In the genomic region with DNA sequence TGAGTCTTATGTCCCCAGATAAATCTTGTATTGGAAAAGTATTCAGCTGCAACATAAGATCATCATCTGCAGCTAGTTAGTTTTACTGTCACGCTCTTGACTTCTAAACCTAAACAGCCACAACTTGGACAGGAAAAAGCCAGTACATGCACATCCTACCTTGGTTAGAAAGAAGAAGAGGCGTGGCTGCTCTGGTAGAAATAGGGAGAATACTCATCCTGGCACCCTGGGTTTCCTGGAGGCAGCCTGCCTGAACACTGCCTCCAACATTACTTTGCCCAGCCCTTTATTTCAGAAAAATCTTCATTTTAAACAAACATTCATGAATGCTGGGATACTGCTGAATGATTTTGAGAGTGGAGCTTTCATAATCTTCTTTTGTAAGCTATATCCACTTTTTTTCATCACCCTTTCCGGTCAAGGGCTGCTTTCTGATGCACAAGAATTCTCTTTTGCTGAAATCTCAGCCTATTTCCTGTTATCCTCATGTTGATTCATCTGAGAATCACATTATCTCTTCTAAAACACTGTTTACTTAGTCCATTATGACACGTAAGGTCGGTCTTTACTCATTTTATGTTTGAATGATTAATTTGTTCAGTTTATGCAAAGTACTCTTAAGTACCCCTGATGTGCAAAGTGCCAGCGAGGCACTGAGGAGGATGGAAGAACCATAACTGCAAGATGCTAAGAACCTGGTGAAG, we compare ENCODE assay signal across 12 cellular contexts. TPM values are rescaled to one million over a fixed set of nuclear protein-coding genes. Genes with fewer than 3 reads are reported as not detected.
DNase-seq lines count a peak whose midpoint lies in the region; TF ChIP-seq lines count a peak whose summit lies in the region.
"Had no signal": no experiment of that assay in that cellular context is flagged by ENCODE, and none has a peak within 500 bp of the region (broad histone marks: within the 10 kb centered on the region; RNA-seq: fewer than 3 reads in every experiment).

No MANE protein-coding gene starts in this region.

- WGBS in liver: 79% methylated on average over 6 of the region's 6 CpGs
- 77 to 83% methylated on average over 6 of the region's 6 CpGs for WGBS in testis, 2 donors

- intact Hi-C loops in testis (cut with DNase I; ENCODE audit: low total_unique reads): no loop called here
- intact Hi-C loops in Calu3 (cut with micrococcal nuclease; ENCODE audit: unreplicated experiment): no loop called here

- H3K4me3 ChIP-seq in liver (ENCODE audit: low read depth in 1 of 3, low read length in 3 of 3): no peak overlapping the region
- H3K4me3 ChIP-seq in testis: no peak overlapping the region
- H3K4me3 ChIP-seq: K562 had no signal

- H3K27me3 Mint-ChIP-seq in chondrocyte (ENCODE audit: low read depth) (no peaks in the 10 kb centered on the region), Calu3 (ENCODE audit: unreplicated experiment) (no peaks in the 10 kb centered on the region)

- no TSS peak for BruUV-seq in Calu3 (replicated peaks; lab: Mats Ljungman, UMichigan)

- H3K4me1 ChIP-seq in liver (ENCODE audit: control insufficient read depth in 4 of 4, insufficient read depth in 4 of 4, low read length in 3 of 4) (peaks cover 1 to 47% (median 21%) of the 10 kb centered on the region in 4 donors), testis (peaks cover 25% of the 10 kb centered on the region)

- TF ChIP-seq CTCF in chondrocyte (IDR thresholded peaks at IDR 0.05) (no peak), liver (IDR thresholded peaks at IDR 0.05; ENCODE audit: low read depth, low read length, missing input control) (no peak), testis (IDR thresholded peaks at IDR 0.05) (no peak), Calu3 (IDR thresholded peaks at IDR 0.05; ENCODE audit: unreplicated experiment) (no peak)

- H3K4me1 Mint-ChIP-seq in chondrocyte (ENCODE audit: low read depth) (peaks cover 68% of the 10 kb centered on the region), Calu3 (ENCODE audit: low read depth, unreplicated experiment) (peaks cover 25% of the 10 kb centered on the region)

- H3K36me3 Mint-ChIP-seq in chondrocyte (ENCODE audit: low read depth) (peaks cover 15% of the 10 kb centered on the region), Calu3 (ENCODE audit: insufficient read depth, unreplicated experiment) (no peaks in the 10 kb centered on the region)

- H3K9me3 ChIP-seq in liver (ENCODE audit: control insufficient read depth in 4 of 4, low read length in 3 of 4) (no peaks in the 10 kb centered on the region), testis (no peaks in the 10 kb centered on the region)

- H3K9me3 Mint-ChIP-seq in chondrocyte (ENCODE audit: low read depth): peaks cover 5% of the 10 kb centered on the region
- peaks cover 6% of the 10 kb centered on the region for H3K9me3 Mint-ChIP-seq in Calu3 (ENCODE audit: low read depth, unreplicated experiment)

- DNase-seq in RKO (ENCODE audit: low spot score): peak; percentile 15
- DNase-seq in chondrocyte (ENCODE audit: low spot score): no peak
- no peak for DNase-seq in testis
- no peak for DNase-seq in mucosa of gallbladder (ENCODE audit: low spot score)
- DNase-seq in Calu3: no peak
- DNase-seq in HT-29 (ENCODE audit: low spot score): no peak
- DNase-seq: cerebellar nuclear complex, NCI-H226, T-cell had no signal

- H3K36me3 ChIP-seq in liver (ENCODE audit: control insufficient read depth in 4 of 4, insufficient read depth in 3 of 4, low read depth in 1 of 4, low read length in 3 of 4): no peaks in the 10 kb centered on the region
- H3K36me3 ChIP-seq in testis (ENCODE audit: low read depth, missing control alignments): no peaks in the 10 kb centered on the region

- TF ChIP-seq RAD21 in liver (IDR thresholded peaks at IDR 0.05): no peak

- CTCF ChIA-PET in Calu3 (lab: Charles Lee): interaction anchor here (0.6 to 0.7 kb wide), 2 partner anchors 25 to 99 kb away, joined by 3 read pairs; no protein-coding TSS in a partner anchor

- no peak overlapping the region for H3K9ac ChIP-seq in liver (ENCODE audit: low read depth in 1 of 2, low read length in 2 of 2)

- TF ChIP-seq POLR2A in testis (IDR thresholded peaks at IDR 0.05): no peak

- H3K27ac ChIP-seq in liver (ENCODE audit: low read depth in 1 of 2, low read length in 2 of 2): peak overlapping the region; percentile 22
- H3K27ac ChIP-seq in testis: peak overlapping the region; percentile 47 to 72

- H3K27ac Mint-ChIP-seq in chondrocyte (ENCODE audit: unreplicated experiment) (peak overlapping the region; percentile 89), Calu3 (ENCODE audit: unreplicated experiment) (no peak overlapping the region)
- H3K27ac Mint-ChIP-seq: stimulated activated naive CD8-positive, alpha-beta T cell treated with anti-CD3 and anti-CD28 coated beads, Interleukin-15, Interleukin-2, amounts not matched to agents 100 ng/mL and 50 ng/mL, for 24 hours; T-cell had no signal

- H3K27me3 ChIP-seq in liver (ENCODE audit: control insufficient read depth in 4 of 4, insufficient read depth in 4 of 4, low read length in 3 of 4): no peaks in the 10 kb centered on the region
- no peaks in the 10 kb centered on the region for H3K27me3 ChIP-seq in testis

- H3K4me3 Mint-ChIP-seq in chondrocyte (ENCODE audit: unreplicated experiment) (no peak overlapping the region), Calu3 (ENCODE audit: low read depth, unreplicated experiment) (no peak overlapping the region)
- H3K4me3 Mint-ChIP-seq: stimulated activated naive CD8-positive, alpha-beta T cell treated with anti-CD3 and anti-CD28 coated beads, Interleukin-15, Interleukin-2, amounts not matched to agents 100 ng/mL and 50 ng/mL, for 24 hours; T-cell had no signal

TF ChIP-seq in liver, 16 proteins besides CTCF, POLR2A, EP300 and RAD21:
- no peak for TF ChIP-seq NR2F2 (IDR thresholded peaks at IDR 0.05)
- TF ChIP-seq FOXA2 (IDR thresholded peaks at IDR 0.05): no peak
- TF ChIP-seq ATF3 (IDR thresholded peaks at IDR 0.05): no peak
- no peak for TF ChIP-seq GABPA (IDR thresholded peaks at IDR 0.05 in 1 of 2, conservative IDR thresholded peaks at IDR 0.05 in 1 of 2)
- no peak for TF ChIP-seq JUND (IDR thresholded peaks at IDR 0.05)
- no peak for TF ChIP-seq REST (IDR thresholded peaks at IDR 0.05)
- no peak for TF ChIP-seq FOXA1 (IDR thresholded peaks at IDR 0.05)
- TF ChIP-seq MAX (IDR thresholded peaks at IDR 0.05): no peak
- no peak for TF ChIP-seq HNF4A (conservative IDR thresholded peaks at IDR 0.05)
- no peak for TF ChIP-seq RXRA (IDR thresholded peaks at IDR 0.05)

RNA-seq across cellular contexts. Expression of gene STARD13, which starts 55.2 kb away (rescaled TPM):
- total RNA-seq in chondrocyte (37.6 to 57.8 TPM (median 41.0 TPM) in 3 replicates), liver (10 to 100 TPM in 1 of 2 donors, 1 to 10 TPM in 1; 3.4 to 15.3 TPM), testis (10 to 100 TPM; 24.4 to 33.7 TPM), mucosa of gallbladder (36.1 TPM), Calu3 (2022) (8.6 and 11.3 TPM in 2 replicates)
- polyA plus RNA-seq in liver (1 to 10 TPM; 2.7 to 8.0 TPM), testis (ENCODE audit: insufficient read depth, low read depth, low replicate concordance) (7.2 TPM)
- total RNA-seq in HT-29 (2014; rRNA removed; shearing (Covaris generic)): 1.1 and 2.3 TPM in 2 replicates
- polyA plus RNA-seq: K562 had no signal
